ENCODE assay signal across 8 cellular contexts in the genomic region with DNA sequence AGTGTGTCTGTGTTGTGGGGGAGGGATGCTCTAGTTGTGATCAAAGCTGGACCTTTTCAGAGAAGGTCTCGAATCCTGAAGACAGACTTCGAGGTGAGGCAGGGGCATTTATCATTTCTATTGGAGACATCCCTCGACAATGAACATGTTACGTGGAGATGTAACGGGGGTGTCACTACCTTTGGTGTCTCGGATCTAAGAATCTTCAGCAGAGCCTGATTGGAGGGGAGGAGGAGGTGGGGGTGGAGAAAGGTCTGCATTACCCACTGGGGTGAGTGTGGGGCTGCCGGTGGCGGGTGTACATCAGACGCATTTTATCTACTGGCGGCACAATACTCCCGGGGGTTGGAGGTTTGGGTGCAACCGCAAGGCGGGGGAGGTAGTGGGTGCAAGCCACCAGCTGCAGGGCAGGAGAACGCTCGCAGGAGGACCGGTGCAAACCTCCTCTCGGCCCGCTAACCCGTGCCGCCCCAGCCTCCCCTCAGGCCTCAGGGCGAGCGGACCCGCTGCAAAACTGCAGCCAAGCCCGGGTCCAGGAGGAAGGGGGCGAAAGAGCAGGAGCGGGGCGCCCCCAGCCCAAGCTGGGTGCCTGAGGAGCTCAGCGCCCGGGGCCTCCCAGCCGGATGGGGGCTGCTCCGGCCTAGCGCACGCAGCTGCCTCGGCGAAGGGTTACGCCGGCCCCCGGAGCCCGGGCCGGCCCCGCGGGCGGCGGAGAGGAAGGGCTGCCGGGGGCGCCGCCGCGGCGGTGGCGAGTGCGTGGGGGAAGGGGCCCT. TPM values are rescaled to one million over a fixed set of nuclear protein-coding genes. Genes with fewer than 3 reads are reported as not detected.
A peak's percentile ranks its signal among the peaks of the same experiment; 100 is the strongest.
DNase-seq lines count a peak whose midpoint lies in the region; ATAC-seq and TF ChIP-seq lines count a peak whose summit lies in the region.

No MANE protein-coding gene starts in this region.

- H3K27me3 ChIP-seq in OCI-LY1 (ENCODE audit: insufficient read depth, low read length) = no peaks in the 10 kb centered on the region

- peak overlapping the region; percentile 91 for H3K4me2 ChIP-seq in OCI-LY1 (ENCODE audit: low read length)

- H3K9me3 ChIP-seq in OCI-LY1 (ENCODE audit: low read length) = no peaks in the 10 kb centered on the region

- DNase-seq in AG08396 (ENCODE audit: low spot score) (peak; percentile 36), fibroblast of mammary gland (ENCODE audit: low read depth) (peak; percentile 37), nephron progenitor cell (no peak)
- DNase-seq in activated T-cell treated with anti-CD3 and anti-CD28 coated beads, Interleukin-2, amount 50 U/mL, for 4 hours = peak; percentile 71
- peak; percentile 70 for DNase-seq in stimulated activated naive CD8-positive, alpha-beta T cell treated with anti-CD3 and anti-CD28 coated beads, Interleukin-15, Interleukin-2, amounts not matched to agents 100 U/mL and 50 U/mL, for 24 hours

- H3K4me3 ChIP-seq in OCI-LY1 (ENCODE audit: low read depth, low read length, poor library complexity, severe bottlenecking) (peak overlapping the region; percentile 95), fibroblast of mammary gland (ENCODE audit: control insufficient read depth, low read depth, low read length) (peak overlapping the region; percentile 86)

- peak overlapping the region; percentile 86 for H3K27ac Mint-ChIP-seq in nephron progenitor cell

- H3K9me2 ChIP-seq in OCI-LY1 (ENCODE audit: low read depth, low read length) = no peaks in the 10 kb centered on the region

- peaks cover 48% of the 10 kb centered on the region for H3K79me2 ChIP-seq in OCI-LY1 (ENCODE audit: insufficient read depth, low read length)

- no peaks in the 10 kb centered on the region for H3K9me3 Mint-ChIP-seq in activated T-cell treated with anti-CD3 and anti-CD28 coated beads, Interleukin-2, amount 50 U/mL, for 4 hours
- H3K9me3 Mint-ChIP-seq in nephron progenitor cell = peaks cover 2% of the 10 kb centered on the region

- H3K4me1 ChIP-seq in OCI-LY1 (ENCODE audit: insufficient read depth, low read length, severe bottlenecking) = peaks cover 50% of the 10 kb centered on the region

- no peaks in the 10 kb centered on the region for H3F3A ChIP-seq in OCI-LY1 (ENCODE audit: insufficient read depth, low read length)

- no peak overlapping the region for H2AFZ ChIP-seq in OCI-LY1 (ENCODE audit: low read length)

- H4K20me1 ChIP-seq in OCI-LY1 (ENCODE audit: insufficient read depth, low read length) = no peaks in the 10 kb centered on the region

- H3K27ac ChIP-seq in OCI-LY1 (ENCODE audit: low read depth, low read length, poor library complexity, severe bottlenecking) = peak overlapping the region; percentile 75

- peaks cover 60% of the 10 kb centered on the region for H3K4me1 Mint-ChIP-seq in activated T-cell treated with anti-CD3 and anti-CD28 coated beads, Interleukin-2, amount 50 U/mL, for 4 hours (ENCODE audit: low read depth)
- peaks cover 50% of the 10 kb centered on the region for H3K4me1 Mint-ChIP-seq in nephron progenitor cell

- peak; percentile 10 for ATAC-seq in GM18873 (IDR thresholded peaks at IDR 0.05; ENCODE audit: low FRiP score, unreplicated experiment)
- peak; percentile 14 for ATAC-seq in HG03196 (IDR thresholded peaks at IDR 0.05; ENCODE audit: unreplicated experiment)
- peak; percentile 63 to 68 for ATAC-seq in activated T-cell treated with anti-CD3 and anti-CD28 coated beads, Interleukin-2, amount 50 U/mL, for 4 hours
- ATAC-seq in stimulated activated naive CD8-positive, alpha-beta T cell treated with anti-CD3 and anti-CD28 coated beads, Interleukin-15, Interleukin-2, amounts not matched to agents 100 U/mL and 50 U/mL, for 24 hours = peak; percentile 67

- H3K9ac ChIP-seq in OCI-LY1 (ENCODE audit: low read length) = peak overlapping the region; percentile 94

- peak overlapping the region; percentile 92 for H3K4me3 Mint-ChIP-seq in activated T-cell treated with anti-CD3 and anti-CD28 coated beads, Interleukin-2, amount 50 U/mL, for 4 hours
- H3K4me3 Mint-ChIP-seq in nephron progenitor cell = peak overlapping the region; percentile 93

- no peaks in the 10 kb centered on the region for H3K36me3 ChIP-seq in OCI-LY1 (ENCODE audit: insufficient read depth, low read length)

- H3K36me3 Mint-ChIP-seq in activated T-cell treated with anti-CD3 and anti-CD28 coated beads, Interleukin-2, amount 50 U/mL, for 4 hours (ENCODE audit: insufficient read depth) = no peaks in the 10 kb centered on the region
- peaks cover 3% of the 10 kb centered on the region for H3K36me3 Mint-ChIP-seq in nephron progenitor cell (ENCODE audit: low read depth)

- no peak for TF ChIP-seq CTCF in OCI-LY1 (IDR thresholded peaks at IDR 0.05; ENCODE audit: low read length)
- no peak for TF ChIP-seq CTCF in fibroblast of mammary gland (conservative IDR thresholded peaks at IDR 0.05; ENCODE audit: control insufficient read depth, insufficient read depth, low read depth, low read length)
- TF ChIP-seq CTCF in nephron progenitor cell (IDR thresholded peaks at IDR 0.05) = no peak

- no peaks in the 10 kb centered on the region for H3K27me3 Mint-ChIP-seq in activated T-cell treated with anti-CD3 and anti-CD28 coated beads, Interleukin-2, amount 50 U/mL, for 4 hours (ENCODE audit: low read depth)
- no peaks in the 10 kb centered on the region for H3K27me3 Mint-ChIP-seq in nephron progenitor cell (ENCODE audit: low read depth, poor library complexity)

RNA-seq across cellular contexts. Expression of a gene that starts 0.7 kb away (rescaled TPM):
- total RNA-seq in activated T-cell treated with anti-CD3 and anti-CD28 coated beads, Interleukin-2, amount 50 U/mL, for 4 hours = 1 to 10 TPM; 2.8 to 3.2 (median 3.1) TPM

RNA-seq across cellular contexts. Expression of a gene that starts 53.4 kb away (rescaled TPM):
- 100 to 1,000 TPM; 549 to 631 (median 628) TPM for total RNA-seq in activated T-cell treated with anti-CD3 and anti-CD28 coated beads, Interleukin-2, amount 50 U/mL, for 4 hours

Comparison
In these comparisons a context has a peak if more than half of its experiments do, and no peak if none do; other contexts are left out.
1. ATAC-seq: peak in every context shown above with its lines; median percentile 67 in stimulated activated naive CD8-positive, alpha-beta T cell treated with anti-CD3 and anti-CD28 coated beads, Interleukin-15, Interleukin-2, amounts not matched to agents 100 U/mL and 50 U/mL, for 24 hours; 66 in activated T-cell treated with anti-CD3 and anti-CD28 coated beads, Interleukin-2, amount 50 U/mL, for 4 hours; 14 in HG03196; 10 in GM18873.